In genomic region chr1:147700042-147700711, GRCh38 we compare ENCODE assay signal across 8 cellular contexts. TPM values are rescaled to one million over a fixed set of nuclear protein-coding genes. Genes with fewer than 3 reads are reported as not detected.
DNase-seq lines count a peak whose midpoint lies in the region; ATAC-seq, FAIRE-seq and TF ChIP-seq lines count a peak whose summit lies in the region.

No MANE protein-coding gene starts in this region.

- in situ Hi-C loops in K562 (cut with MboI), result no loop called here

- no peaks in the 10 kb centered on the region for H3K36me3 ChIP-seq in K562 (ENCODE audit: control insufficient read depth, insufficient read depth, low read length)
- H3K36me3 ChIP-seq in iPS DF 6.9 (ENCODE audit: control insufficient read depth, insufficient read depth, low read length), result no peaks in the 10 kb centered on the region

- no peak overlapping the region; a peak in 1 of 4 replicates for H3K9ac ChIP-seq in K562 (ENCODE audit: insufficient read depth in 1 of 2, low read depth in 2 of 2, low read length in 2 of 2)

- FAIRE-seq in TTC549 (lab: Jason Lieb, UNC), result peak; percentile 69
- peak; percentile 92 for FAIRE-seq in K562 (lab: Jason Lieb, UNC)

- BruUV-seq in K562 (replicated peaks; lab: Mats Ljungman, UMichigan), result no TSS peak

- intact Hi-C loops in K562 (cut with micrococcal nuclease), result loop anchor here (1.0 to 5.0 kb wide), 2 partner anchors 58 to 205 kb away; no protein-coding TSS in a partner anchor

- no peaks in the 10 kb centered on the region for H3K79me2 ChIP-seq in K562 (ENCODE audit: control insufficient read depth, insufficient read depth, low read length)

- TF ChIP-seq POLR2A in K562 (conservative IDR thresholded peaks at IDR 0.05), result no peak

- H3K27ac ChIP-seq in K562 (ENCODE audit: extremely low read depth, low read depth, low read length) (no peak overlapping the region), iPS DF 6.9 (ENCODE audit: low read length) (no peak overlapping the region)

- no peaks in the 10 kb centered on the region; the same call in 1 of the 2 replicates for H4K20me1 ChIP-seq in K562 (replicated peaks; ENCODE audit: control insufficient read depth, insufficient read depth, low read length)

- H3K4me1 ChIP-seq in K562 (replicated peaks in 1 of 2; ENCODE audit: control insufficient read depth in 2 of 2, insufficient read depth in 2 of 2, low read length in 2 of 2), result no peaks in the 10 kb centered on the region
- peaks cover 2% of the 10 kb centered on the region for H3K4me1 ChIP-seq in iPS DF 6.9 (ENCODE audit: control insufficient read depth, insufficient read depth, low read length)

- H3K27me3 ChIP-seq in K562 (ENCODE audit: control insufficient read depth in 2 of 2, insufficient read depth in 2 of 2, low read length in 2 of 2), result peaks cover 0 to 15% of the 10 kb centered on the region in 2 experiments; a peak in 2 of 5 replicates
- H3K27me3 ChIP-seq in iPS DF 6.9 (ENCODE audit: control insufficient read depth, insufficient read depth, low read length), result no peaks in the 10 kb centered on the region

- CTCF ChIA-PET in K562 (lab: Yijun Ruan, JAX; ENCODE audit: low intra/inter-chr PET ratio), result no interaction called here

- ATAC-seq in K562 (peak; percentile 88), GM18861 (IDR thresholded peaks at IDR 0.05; ENCODE audit: unreplicated experiment) (no peak)

- DNase-seq in NOMO-1 (lab: John Stamatoyannopoulos, UW; ENCODE audit: unreplicated experiment in 2 of 2) (peak; percentile 1 to 5), NOMO-1 treated with dmso at 0.1 percent for 144 hours (lab: John Stamatoyannopoulos, UW; ENCODE audit: unreplicated experiment) (no peak), NCI-H1694 treated with DMSO at 0.1 percent for 48 hours (lab: John Stamatoyannopoulos, UW) (peak; percentile 63), K562 (ENCODE audit: extremely low read depth in 1 of 4, low spot score in 3 of 4) (peak; percentile 43 to 50 (median 47)), iPS DF 6.9 (ENCODE audit: low read depth, low spot score) (peak; percentile 41), smooth muscle cell of the brain vasculature (ENCODE audit: low read depth, low spot score) (peak; percentile 32)

- H3K9me1 ChIP-seq in K562 (ENCODE audit: control insufficient read depth, insufficient read depth, low read length), result no peaks in the 10 kb centered on the region

- TF ChIP-seq EP300 in K562 (IDR thresholded peaks at IDR 0.05; ENCODE audit: low read length), result no peak

- no peak overlapping the region for H3K4me3 ChIP-seq in K562
- H3K4me3 ChIP-seq in iPS DF 6.9 (ENCODE audit: low read length), result no peak overlapping the region

- no peak overlapping the region for H2AFZ ChIP-seq in K562 (ENCODE audit: low read depth, low read length)

- peak; percentile 54 to 65 for TF ChIP-seq RAD21 in K562 (CRISPR knock-in tag; conservative IDR thresholded peaks at IDR 0.05 in 1 of 2, IDR thresholded peaks at IDR 0.05 in 1 of 2)

- H3K9me3 ChIP-seq in K562 (replicated peaks; ENCODE audit: control insufficient read depth, insufficient read depth, low read depth, low read length) (no peaks in the 10 kb centered on the region), iPS DF 6.9 (ENCODE audit: control insufficient read depth, insufficient read depth, low read length) (no peaks in the 10 kb centered on the region)

- TF ChIP-seq CTCF in K562 (IDR thresholded peaks at IDR 0.05 in 2 of 3, conservative IDR thresholded peaks at IDR 0.05 in 1 of 3; ENCODE audit: insufficient read depth in 2 of 3, low read depth in 1 of 3, low read length in 3 of 3), result peak; percentile 73 to 81 (median 73)

- H3K4me2 ChIP-seq in K562 (ENCODE audit: insufficient read depth, low read length), result no peak overlapping the region

- POLR2A ChIA-PET in K562 (lab: Yijun Ruan, JAX), result no interaction called here

- WGBS in K562 (ENCODE audit: insufficient coverage, low coverage, missing lambda C conversion rate), result 8% methylated on average over 5 of the region's 5 CpGs
- WGBS in iPS DF 6.9 (ENCODE audit: insufficient coverage, insufficient read length), result no CpG with 5 or more reads among the region's 5 CpGs

TF ChIP-seq in K562, 482 proteins besides CTCF, POLR2A, EP300 and RAD21 (continues in another document):
- no peak for TF ChIP-seq HNRNPLL (IDR thresholded peaks at IDR 0.05; ENCODE audit: low read depth, low read length, poor library complexity, severe bottlenecking)
- no peak for TF ChIP-seq TARDBP (IDR thresholded peaks at IDR 0.05)
- TF ChIP-seq, protein P1, sequence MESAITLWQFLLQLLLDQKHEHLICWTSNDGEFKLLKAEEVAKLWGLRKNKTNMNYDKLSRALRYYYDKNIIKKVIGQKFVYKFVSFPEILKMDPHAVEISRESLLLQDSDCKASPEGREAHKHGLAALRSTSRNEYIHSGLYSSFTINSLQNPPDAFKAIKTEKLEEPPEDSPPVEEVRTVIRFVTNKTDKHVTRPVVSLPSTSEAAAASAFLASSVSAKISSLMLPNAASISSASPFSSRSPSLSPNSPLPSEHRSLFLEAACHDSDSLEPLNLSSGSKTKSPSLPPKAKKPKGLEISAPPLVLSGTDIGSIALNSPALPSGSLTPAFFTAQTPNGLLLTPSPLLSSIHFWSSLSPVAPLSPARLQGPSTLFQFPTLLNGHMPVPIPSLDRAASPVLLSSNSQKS (CRISPR knock-in tag; IDR thresholded peaks at IDR 0.05), result no peak
- TF ChIP-seq HMGN3 (IDR thresholded peaks at IDR 0.05; ENCODE audit: borderline replicate concordance, extremely low read depth, insufficient read length, low read depth, low read length), result no peak
- no peak for TF ChIP-seq ETV6 (IDR thresholded peaks at IDR 0.05; ENCODE audit: borderline replicate concordance in 1 of 2, low read depth in 2 of 2, low read length in 1 of 2)
- no peak for TF ChIP-seq ETV6 (CRISPR knock-in tag; IDR thresholded peaks at IDR 0.05; ENCODE audit: borderline replicate concordance)
- no peak for TF ChIP-seq NCOA1 (IDR thresholded peaks at IDR 0.05; ENCODE audit: low read depth)
- TF ChIP-seq JUN (IDR thresholded peaks at IDR 0.05; ENCODE audit: borderline replicate concordance, low read depth, low read length), result no peak
- no peak for TF ChIP-seq JUN (CRISPR knock-in tag; IDR thresholded peaks at IDR 0.05; ENCODE audit: borderline replicate concordance)
- TF ChIP-seq, protein P2, sequence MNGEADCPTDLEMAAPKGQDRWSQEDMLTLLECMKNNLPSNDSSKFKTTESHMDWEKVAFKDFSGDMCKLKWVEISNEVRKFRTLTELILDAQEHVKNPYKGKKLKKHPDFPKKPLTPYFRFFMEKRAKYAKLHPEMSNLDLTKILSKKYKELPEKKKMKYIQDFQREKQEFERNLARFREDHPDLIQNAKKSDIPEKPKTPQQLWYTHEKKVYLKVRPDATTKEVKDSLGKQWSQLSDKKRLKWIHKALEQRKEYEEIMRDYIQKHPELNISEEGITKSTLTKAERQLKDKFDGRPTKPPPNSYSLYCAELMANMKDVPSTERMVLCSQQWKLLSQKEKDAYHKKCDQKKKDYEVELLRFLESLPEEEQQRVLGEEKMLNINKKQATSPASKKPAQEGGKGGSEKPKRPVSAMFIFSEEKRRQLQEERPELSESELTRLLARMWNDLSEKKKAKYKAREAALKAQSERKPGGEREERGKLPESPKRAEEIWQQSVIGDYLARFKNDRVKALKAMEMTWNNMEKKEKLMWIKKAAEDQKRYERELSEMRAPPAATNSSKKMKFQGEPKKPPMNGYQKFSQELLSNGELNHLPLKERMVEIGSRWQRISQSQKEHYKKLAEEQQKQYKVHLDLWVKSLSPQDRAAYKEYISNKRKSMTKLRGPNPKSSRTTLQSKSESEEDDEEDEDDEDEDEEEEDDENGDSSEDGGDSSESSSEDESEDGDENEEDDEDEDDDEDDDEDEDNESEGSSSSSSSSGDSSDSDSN (IDR thresholded peaks at IDR 0.05; ENCODE audit: borderline replicate concordance in 1 of 2, low read depth in 2 of 2, low read length in 2 of 2), result no peak
- no peak for TF ChIP-seq SAFB2 (IDR thresholded peaks at IDR 0.05; ENCODE audit: borderline replicate concordance, low read depth, low read length, severe bottlenecking)
- no peak for TF ChIP-seq NUFIP1 (IDR thresholded peaks at IDR 0.05; ENCODE audit: partially characterized antibody)
- no peak for TF ChIP-seq ZNF175 (CRISPR knock-in tag; IDR thresholded peaks at IDR 0.05; ENCODE audit: low read depth)
- no peak for TF ChIP-seq NRF1 (conservative IDR thresholded peaks at IDR 0.05 in 1 of 2, IDR thresholded peaks at IDR 0.05 in 1 of 2)
- no peak for TF ChIP-seq TAF15 (IDR thresholded peaks at IDR 0.05; ENCODE audit: low read depth, low read length)

RNA-seq across cellular contexts. Expression of gene ACP6, which starts 29.9 kb away (rescaled TPM):
- total RNA-seq in K562 (2011; cell fraction: chromatin; rRNA removed; ENCODE audit: low replicate concordance), result 2.0 and 2.1 TPM in 2 replicates
- total RNA-seq in K562 (2011; cell fraction: nucleolus; rRNA removed), result 0.50 and 0.79 TPM in 2 replicates
- 0.92 and 2.6 TPM in 2 replicates for total RNA-seq in K562 (2011; cell fraction: nucleoplasm; rRNA removed)
- total RNA-seq in K562 (2014; rRNA removed) (0.05 and 0.49 TPM in 2 replicates), K562 (2014; rRNA removed; fragmentation: Illumina TruSeq; extraction: Trizol) (0.16 and 0.58 TPM in 2 replicates), K562 (2015; rRNA removed; fragmentation: Illumina TruSeq; extraction: Trizol) (0.22 and 0.57 TPM in 2 replicates), K562 (2021) (0.49 and 0.60 TPM in 2 replicates)
- polyA plus RNA-seq in K562 (2011; rRNA removed) (0.38 and 0.79 TPM in 2 replicates), K562 (2014; fragmentation: Illumina TruSeq; extraction: Trizol) (0.60 and 0.91 TPM in 2 replicates), K562 (2014; fragmentation: Nextera tagmentation; extraction: Ambion mirVana) (under 1 TPM; 0.15 to 0.37 TPM), K562 (2014; rRNA removed) (0.34 and 1.4 TPM in 2 replicates)
- polyA plus RNA-seq in K562 (2011; cell fraction: cytosol; rRNA removed), result 0.16 and 0.32 TPM in 2 replicates
- 1.7 and 2.2 TPM in 2 replicates for polyA plus RNA-seq in K562 (2011; cell fraction: nucleus; rRNA removed)
- 0.78 and 1.7 TPM in 2 replicates for polyA plus RNA-seq in K562 (2012)
- polyA minus RNA-seq in K562 (2011; rRNA and poly(A)+ RNA removed), result 0.54 and 0.63 TPM in 2 replicates
- 0.27 and 0.57 TPM in 2 replicates for polyA minus RNA-seq in K562 (2011; cell fraction: cytosol; rRNA and poly(A)+ RNA removed)
- 0.27 and 0.56 TPM in 2 replicates for polyA minus RNA-seq in K562 (2011; cell fraction: nucleus; rRNA and poly(A)+ RNA removed)
